ENCODE assay signal across 8 cellular contexts in genomic region chr1:153260980-153261792, GRCh38. TPM values are rescaled to one million over a fixed set of nuclear protein-coding genes. Genes with fewer than 3 reads are reported as not detected.
DNase-seq lines count a peak whose midpoint lies in the region; ATAC-seq, FAIRE-seq and TF ChIP-seq lines count a peak whose summit lies in the region.

No MANE protein-coding gene starts in this region.

- H3K36me3 ChIP-seq in DOHH2 (ENCODE audit: control insufficient read depth, low read length) (no peaks in the 10 kb centered on the region), PC-3 (ENCODE audit: low read depth, low read length) (no peaks in the 10 kb centered on the region), GM12878 (ENCODE audit: control insufficient read depth in 2 of 2, insufficient read depth in 2 of 2, low read length in 1 of 2) (no peaks in the 10 kb centered on the region), kidney epithelial cell (ENCODE audit: control insufficient read depth, insufficient read depth, low read length) (no peaks in the 10 kb centered on the region)

- H3K9ac ChIP-seq in PC-3 (ENCODE audit: low read length): no peak overlapping the region
- H3K9ac ChIP-seq in GM12878 (ENCODE audit: control insufficient read depth, insufficient read depth, low read length): no peak overlapping the region; the same call in 1 of the 2 replicates

- FAIRE-seq in GM12878 (lab: Jason Lieb, UNC): no peak

- H3K79me2 ChIP-seq in DOHH2 (ENCODE audit: control insufficient read depth, low read length) (no peaks in the 10 kb centered on the region), PC-3 (ENCODE audit: low read length) (no peaks in the 10 kb centered on the region), GM12878 (ENCODE audit: control insufficient read depth, insufficient read depth, low read length) (no peaks in the 10 kb centered on the region)

- TF ChIP-seq POLR2A in GM12878 (IDR thresholded peaks at IDR 0.05; ENCODE audit: low read depth, low read length): no peak

- H3F3A ChIP-seq in DOHH2 (ENCODE audit: control insufficient read depth, insufficient read depth): no peaks in the 10 kb centered on the region
- H3F3A ChIP-seq in PC-3 (ENCODE audit: low read length, unreplicated experiment): no peaks in the 10 kb centered on the region

- ATAC-seq in PC-3: peak; percentile 40; the same call in 1 of the 2 replicates
- ATAC-seq in GM12878: peak; percentile 26
- peak; percentile 15 for ATAC-seq in stimulated activated naive CD8-positive, alpha-beta T cell treated with anti-CD3 and anti-CD28 coated beads, Interleukin-15, Interleukin-2, amounts not matched to agents 100 U/mL and 50 U/mL, for 24 hours
- no peak for ATAC-seq in GM21717 (IDR thresholded peaks at IDR 0.05; ENCODE audit: unreplicated experiment)
- ATAC-seq in HG03097 (IDR thresholded peaks at IDR 0.05; ENCODE audit: low FRiP score, unreplicated experiment): no peak

- TF ChIP-seq CTCF in DOHH2 (IDR thresholded peaks at IDR 0.05; ENCODE audit: low read depth, low read length, poor library complexity, severe bottlenecking) (no peak), PC-3 (conservative IDR thresholded peaks at IDR 0.05; ENCODE audit: low read depth, low read length) (no peak), GM12878 (IDR thresholded peaks at IDR 0.05 in 2 of 3, conservative IDR thresholded peaks at IDR 0.05 in 1 of 3; ENCODE audit: control insufficient read depth in 2 of 3, extremely low read depth in 1 of 3, insufficient read depth in 1 of 3, low read depth in 3 of 3, low read length in 3 of 3) (no peak), kidney epithelial cell (IDR thresholded peaks at IDR 0.05; ENCODE audit: insufficient read depth, low read length, poor library complexity, severe bottlenecking) (no peak)

- DNase-seq in PC-3 (no peak), GM12878 (ENCODE audit: low read depth, low spot score) (no peak), kidney epithelial cell (ENCODE audit: low read depth) (no peak), HCEC 1CT (no peak)
- peak; percentile 19 for DNase-seq in stimulated activated naive CD8-positive, alpha-beta T cell treated with anti-CD3 and anti-CD28 coated beads, Interleukin-15, Interleukin-2, amounts not matched to agents 100 U/mL and 50 U/mL, for 24 hours

- no peak for TF ChIP-seq EP300 in GM12878 (IDR thresholded peaks at IDR 0.05; ENCODE audit: borderline replicate concordance in 1 of 2, control insufficient read depth in 1 of 2, low read depth in 2 of 2, low read length in 2 of 2)

- H3K27ac ChIP-seq in DOHH2 (ENCODE audit: low read depth, low read length) (no peak overlapping the region), PC-3 (ENCODE audit: low read length) (no peak overlapping the region), GM12878 (ENCODE audit: control insufficient read depth, insufficient read depth) (no peak overlapping the region)

- no peak overlapping the region for H3K4me3 ChIP-seq in DOHH2 (ENCODE audit: low read length)
- no peak overlapping the region for H3K4me3 ChIP-seq in PC-3 (ENCODE audit: low read length)
- H3K4me3 ChIP-seq in GM12878: peak overlapping the region; percentile 50; the same call in 1 of the 2 replicates
- H3K4me3 ChIP-seq in kidney epithelial cell (ENCODE audit: low read depth, low read length): peak overlapping the region; percentile 26

- BruUV-seq in PC-3 (replicated peaks; lab: Mats Ljungman, UMichigan): no TSS peak
- no TSS peak for BruUV-seq in GM12878 (replicated peaks; lab: Mats Ljungman, UMichigan)

- RAD21 ChIA-PET in GM12878 (lab: Charles Lee; ENCODE audit: unreplicated experiment): interaction anchor here (1.5 to 4.2 kb wide), 4 partner anchors 8 to 30 kb away, joined by 3 to 31 read pairs (median 16); no protein-coding TSS in a partner anchor

- 1% methylated on average over 53 of the region's 105 CpGs for WGBS in GM12878 (ENCODE audit: insufficient coverage, insufficient replicate concordance, low lambda C conversion rate, missing lambda C conversion rate)

- CTCF ChIA-PET in PC-3 (lab: Charles Lee) (no interaction called here), GM12878 (lab: Yijun Ruan, JAX) (interaction anchor here (0.9 to 4.1 kb wide), 7 partner anchors 9 to 32 kb away, joined by 3 to 38 read pairs (median 7); no protein-coding TSS in a partner anchor)

- H3K9me2 ChIP-seq in DOHH2 (replicated peaks; ENCODE audit: control insufficient read depth, low read length) (no peaks in the 10 kb centered on the region), PC-3 (replicated peaks; ENCODE audit: low read length) (no peaks in the 10 kb centered on the region; the same call in 1 of the 2 replicates)

- H4K20me1 ChIP-seq in DOHH2 (ENCODE audit: control insufficient read depth, insufficient read depth, low read depth, low read length) (no peaks in the 10 kb centered on the region), PC-3 (ENCODE audit: low read length) (no peaks in the 10 kb centered on the region), GM12878 (ENCODE audit: control insufficient read depth, insufficient read depth) (no peaks in the 10 kb centered on the region)

- H2AFZ ChIP-seq in PC-3 (ENCODE audit: low read length): no peak overlapping the region
- no peak overlapping the region; the same call in 1 of the 2 replicates for H2AFZ ChIP-seq in GM12878 (ENCODE audit: control insufficient read depth, low read depth, low read length)

- peaks cover 47% of the 10 kb centered on the region for H3K27me3 ChIP-seq in DOHH2 (ENCODE audit: control insufficient read depth, low read length)
- H3K27me3 ChIP-seq in PC-3 (ENCODE audit: low read length): peaks cover 76% of the 10 kb centered on the region
- H3K27me3 ChIP-seq in GM12878 (replicated peaks in 1 of 2; ENCODE audit: control insufficient read depth in 2 of 2, insufficient read depth in 2 of 2, low read length in 1 of 2): 0 out of 4 replicates have a peak, but pooled peaks cover 0 to 4% of the 10 kb centered on the region in 2 experiments
- H3K27me3 ChIP-seq in kidney epithelial cell (ENCODE audit: control insufficient read depth, insufficient read depth, low read length): peaks cover 35% of the 10 kb centered on the region

- intact Hi-C loops in PC-3 (cut with micrococcal nuclease): no loop called here
- intact Hi-C loops in GM12878 (cut with micrococcal nuclease; ENCODE audit: unreplicated experiment): loop anchor here (5.0 kb wide), 1 partner anchor 81 kb away; no protein-coding TSS in a partner anchor

- no peak for TF ChIP-seq RAD21 in GM12878 (IDR thresholded peaks at IDR 0.05; ENCODE audit: insufficient read depth, low read depth, low read length)

- H3K9me3 ChIP-seq in DOHH2 (ENCODE audit: control insufficient read depth, insufficient read depth, low read length) (no peaks in the 10 kb centered on the region), PC-3 (ENCODE audit: low read length) (no peaks in the 10 kb centered on the region), GM12878 (replicated peaks; ENCODE audit: control insufficient read depth, insufficient read depth, low read length) (no peaks in the 10 kb centered on the region)

- H3K4me2 ChIP-seq in DOHH2 (ENCODE audit: low read length) (peak overlapping the region; percentile 37; the same call in 1 of the 2 replicates), PC-3 (ENCODE audit: low read length) (no peak overlapping the region), GM12878 (ENCODE audit: control insufficient read depth, insufficient read depth) (peak overlapping the region; percentile 91)

- POLR2A ChIA-PET in PC-3 (lab: Charles Lee; ENCODE audit: unreplicated experiment): no interaction called here
- POLR2A ChIA-PET in GM12878 (lab: Charles Lee): interaction anchor here (1.2 to 1.9 kb wide), 4 partner anchors 8 to 30 kb away, joined by 3 to 11 read pairs (median 5); no protein-coding TSS in a partner anchor

- H3K4me1 ChIP-seq in DOHH2 (ENCODE audit: control insufficient read depth, low read length): no peaks in the 10 kb centered on the region
- no peaks in the 10 kb centered on the region for H3K4me1 ChIP-seq in PC-3 (ENCODE audit: insufficient read depth, low read length)
- peaks cover 15% of the 10 kb centered on the region for H3K4me1 ChIP-seq in GM12878 (ENCODE audit: control insufficient read depth, insufficient read depth, low read length)

- in situ Hi-C loops in GM12878 (cut with MboI): no loop called here

- SMC1A ChIA-PET in GM12878 (lab: Charles Lee; ENCODE audit: uncharacterized antibody, unreplicated experiment): interaction anchor here (1.2 to 2.8 kb wide), 7 partner anchors 8 to 83 kb away, joined by 3 to 31 read pairs (median 8); no protein-coding TSS in a partner anchor

RNA-seq across cellular contexts. Expression of gene LORICRIN, which starts 1.7 kb away (rescaled TPM):
- total RNA-seq in PC-3 (2014; rRNA removed): not detected in 2 replicates
- total RNA-seq in GM12878 (2013; cell fraction: nucleolus; rRNA removed): not detected in 2 replicates
- 0.06 TPM in 1 of 2 replicates, not detected in the other for total RNA-seq in GM12878 (2014; rRNA removed)
- not detected in 2 replicates for total RNA-seq in GM12878 (2014; rRNA removed; fragmentation: Illumina TruSeq; extraction: Trizol)
- not detected in 2 replicates for total RNA-seq in GM12878 (2021)
- polyA plus RNA-seq in GM12878 (2011; ENCODE audit: low read depth): not detected
- not detected in 2 replicates for polyA plus RNA-seq in GM12878 (2011; rRNA removed)
- polyA plus RNA-seq in GM12878 (2011; cell fraction: cytosol; rRNA removed): 0.07 TPM in 1 of 2 replicates, not detected in the other
- 0.25 and 0.39 TPM in 2 replicates for polyA plus RNA-seq in GM12878 (2011; cell fraction: nucleus; rRNA removed)
- not detected in 2 replicates for polyA plus RNA-seq in GM12878 (2012)
- polyA plus RNA-seq in GM12878 (2014; fragmentation: Illumina TruSeq; extraction: Trizol): not detected in 2 replicates
- polyA plus RNA-seq in GM12878 (2014; fragmentation: Nextera tagmentation; extraction: Ambion mirVana): not detected
- polyA plus RNA-seq in GM12878 (2014; rRNA removed): 0.37 TPM in 1 of 2 replicates, not detected in the other
- polyA plus RNA-seq in GM12878 (2016; fragmentation: Nextera tagmentation; extraction: Ambion mirVana): not detected
- 0.26 TPM in 1 of 2 replicates, not detected in the other for polyA minus RNA-seq in GM12878 (2011; rRNA and poly(A)+ RNA removed)
- not detected in 2 replicates for polyA minus RNA-seq in GM12878 (2011; cell fraction: cytosol; rRNA and poly(A)+ RNA removed)
- 0.57 TPM in 1 of 2 replicates, not detected in the other for polyA minus RNA-seq in GM12878 (2011; cell fraction: nucleus; rRNA and poly(A)+ RNA removed)
- total RNA-seq in kidney epithelial cell: not detected in 2 replicates

RNA-seq across cellular contexts. Expression of gene PRR9, which starts 43.8 kb away (rescaled TPM):
- total RNA-seq in PC-3 (2014; rRNA removed): not detected in 2 replicates
- total RNA-seq in GM12878 (2013; cell fraction: nucleolus; rRNA removed): not detected in 2 replicates
- total RNA-seq in GM12878 (2014; rRNA removed): not detected in 2 replicates
- not detected in 2 replicates for total RNA-seq in GM12878 (2014; rRNA removed; fragmentation: Illumina TruSeq; extraction: Trizol)
- total RNA-seq in GM12878 (2021): not detected in 2 replicates
- not detected for polyA plus RNA-seq in GM12878 (2011; ENCODE audit: low read depth)
- polyA plus RNA-seq in GM12878 (2011; rRNA removed): not detected in 2 replicates
- not detected in 2 replicates for polyA plus RNA-seq in GM12878 (2011; cell fraction: cytosol; rRNA removed)
- not detected in 2 replicates for polyA plus RNA-seq in GM12878 (2011; cell fraction: nucleus; rRNA removed)
- polyA plus RNA-seq in GM12878 (2012): not detected in 2 replicates
- polyA plus RNA-seq in GM12878 (2014; fragmentation: Illumina TruSeq; extraction: Trizol): not detected in 2 replicates
- not detected for polyA plus RNA-seq in GM12878 (2014; fragmentation: Nextera tagmentation; extraction: Ambion mirVana)
- not detected in 2 replicates for polyA plus RNA-seq in GM12878 (2014; rRNA removed)
- not detected for polyA plus RNA-seq in GM12878 (2016; fragmentation: Nextera tagmentation; extraction: Ambion mirVana)
- polyA minus RNA-seq in GM12878 (2011; rRNA and poly(A)+ RNA removed): not detected in 2 replicates
- polyA minus RNA-seq in GM12878 (2011; cell fraction: cytosol; rRNA and poly(A)+ RNA removed): not detected in 2 replicates
- polyA minus RNA-seq in GM12878 (2011; cell fraction: nucleus; rRNA and poly(A)+ RNA removed): not detected in 2 replicates
- total RNA-seq in kidney epithelial cell: not detected in 2 replicates

RNA-seq across cellular contexts. Expression of gene PGLYRP3, which starts 51.6 kb away (rescaled TPM):
- total RNA-seq in PC-3 (2014; rRNA removed) (not detected in 2 replicates), GM12878 (2014; rRNA removed) (not detected in 2 replicates), GM12878 (2014; rRNA removed; fragmentation: Illumina TruSeq; extraction: Trizol) (not detected in 2 replicates), GM12878 (2021) (0.29 TPM in 1 of 2 replicates, not detected in the other), kidney epithelial cell (not detected in 2 replicates)
- total RNA-seq in GM12878 (2013; cell fraction: nucleolus; rRNA removed): 3.9 and 5.7 TPM in 2 replicates
- polyA plus RNA-seq in GM12878 (2011; ENCODE audit: low read depth): not detected
- polyA plus RNA-seq in GM12878 (2011; rRNA removed) (0.19 and 0.49 TPM in 2 replicates), GM12878 (2014; fragmentation: Illumina TruSeq; extraction: Trizol) (0.18 TPM in 1 of 2 replicates, not detected in the other), GM12878 (2014; fragmentation: Nextera tagmentation; extraction: Ambion mirVana) (not detected), GM12878 (2014; rRNA removed) (0.22 TPM in 1 of 2 replicates, not detected in the other), GM12878 (2016; fragmentation: Nextera tagmentation; extraction: Ambion mirVana) (under 1 TPM in 1 of 2 experiments, not detected in 1; 0.10 TPM)
- 0.42 and 0.53 TPM in 2 replicates for polyA plus RNA-seq in GM12878 (2011; cell fraction: cytosol; rRNA removed)
- polyA plus RNA-seq in GM12878 (2011; cell fraction: nucleus; rRNA removed): 1.6 TPM in 2 replicates
- 0.27 and 0.28 TPM in 2 replicates for polyA plus RNA-seq in GM12878 (2012)
- 1.2 and 1.3 TPM in 2 replicates for polyA minus RNA-seq in GM12878 (2011; rRNA and poly(A)+ RNA removed)
- not detected in 2 replicates for polyA minus RNA-seq in GM12878 (2011; cell fraction: cytosol; rRNA and poly(A)+ RNA removed)
- 1.5 and 1.7 TPM in 2 replicates for polyA minus RNA-seq in GM12878 (2011; cell fraction: nucleus; rRNA and poly(A)+ RNA removed)

RNA-seq across cellular contexts. Expression of gene LELP1, which starts 58.0 kb away (rescaled TPM):
- not detected in 2 replicates for total RNA-seq in PC-3 (2014; rRNA removed)
- total RNA-seq in GM12878 (2013; cell fraction: nucleolus; rRNA removed): not detected in 2 replicates
- not detected in 2 replicates for total RNA-seq in GM12878 (2014; rRNA removed)
- not detected in 2 replicates for total RNA-seq in GM12878 (2014; rRNA removed; fragmentation: Illumina TruSeq; extraction: Trizol)
- total RNA-seq in GM12878 (2021): not detected in 2 replicates
- polyA plus RNA-seq in GM12878 (2011; ENCODE audit: low read depth): not detected
- polyA plus RNA-seq in GM12878 (2011; rRNA removed): not detected in 2 replicates
- not detected in 2 replicates for polyA plus RNA-seq in GM12878 (2011; cell fraction: cytosol; rRNA removed)
- polyA plus RNA-seq in GM12878 (2011; cell fraction: nucleus; rRNA removed): not detected in 2 replicates
- not detected in 2 replicates for polyA plus RNA-seq in GM12878 (2012)
- not detected in 2 replicates for polyA plus RNA-seq in GM12878 (2014; fragmentation: Illumina TruSeq; extraction: Trizol)
- not detected for polyA plus RNA-seq in GM12878 (2014; fragmentation: Nextera tagmentation; extraction: Ambion mirVana)
- polyA plus RNA-seq in GM12878 (2014; rRNA removed): not detected in 2 replicates
- not detected for polyA plus RNA-seq in GM12878 (2016; fragmentation: Nextera tagmentation; extraction: Ambion mirVana)
- polyA minus RNA-seq in GM12878 (2011; rRNA and poly(A)+ RNA removed): not detected in 2 replicates
- polyA minus RNA-seq in GM12878 (2011; cell fraction: cytosol; rRNA and poly(A)+ RNA removed): not detected in 2 replicates
- polyA minus RNA-seq in GM12878 (2011; cell fraction: nucleus; rRNA and poly(A)+ RNA removed): not detected in 2 replicates
- not detected in 2 replicates for total RNA-seq in kidney epithelial cell

Comparison
In these comparisons a context has a peak if more than half of its experiments do, and no peak if none do; other contexts are left out.
1. H3K4me3 ChIP-seq: peak in GM12878 (single experiment) and kidney epithelial cell (single experiment); none in DOHH2 (single experiment) and PC-3 (single experiment).
2. ATAC-seq: peak in PC-3 (single experiment), GM12878 (single experiment) and stimulated activated naive CD8-positive, alpha-beta T cell treated with anti-CD3 and anti-CD28 coated beads, Interleukin-15, Interleukin-2, amounts not matched to agents 100 U/mL and 50 U/mL, for 24 hours (single experiment); none in GM21717 (single experiment) and HG03097 (single experiment).